Comparison of ENCODE assay signal across 1 cellular context in the genomic region with DNA sequence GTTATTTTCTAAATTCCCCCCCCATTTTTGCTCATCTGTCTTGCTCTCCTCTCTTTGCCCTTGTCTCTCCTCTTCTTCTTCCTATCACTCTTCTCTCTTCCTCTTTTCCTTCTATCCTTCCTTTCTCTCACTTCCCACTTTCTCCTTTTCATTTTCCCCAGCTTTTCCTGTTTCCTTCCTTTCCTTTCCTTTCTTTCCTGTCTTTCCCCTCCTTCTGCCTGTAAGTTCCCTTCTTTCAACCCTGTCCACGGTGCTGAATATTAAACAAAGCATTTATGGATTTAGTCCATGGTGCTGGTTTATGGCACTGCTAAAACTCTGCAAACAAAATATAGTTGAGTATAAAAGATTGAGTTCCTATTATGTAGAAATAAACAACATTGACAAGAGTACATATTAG.
TF ChIP-seq lines count a peak whose summit lies in the region.

No MANE protein-coding gene starts in this region.

TF ChIP-seq in GM12878, 131 proteins besides CTCF, POLR2A, EP300 and RAD21 (continued from another document):
- TF ChIP-seq, protein P1, sequence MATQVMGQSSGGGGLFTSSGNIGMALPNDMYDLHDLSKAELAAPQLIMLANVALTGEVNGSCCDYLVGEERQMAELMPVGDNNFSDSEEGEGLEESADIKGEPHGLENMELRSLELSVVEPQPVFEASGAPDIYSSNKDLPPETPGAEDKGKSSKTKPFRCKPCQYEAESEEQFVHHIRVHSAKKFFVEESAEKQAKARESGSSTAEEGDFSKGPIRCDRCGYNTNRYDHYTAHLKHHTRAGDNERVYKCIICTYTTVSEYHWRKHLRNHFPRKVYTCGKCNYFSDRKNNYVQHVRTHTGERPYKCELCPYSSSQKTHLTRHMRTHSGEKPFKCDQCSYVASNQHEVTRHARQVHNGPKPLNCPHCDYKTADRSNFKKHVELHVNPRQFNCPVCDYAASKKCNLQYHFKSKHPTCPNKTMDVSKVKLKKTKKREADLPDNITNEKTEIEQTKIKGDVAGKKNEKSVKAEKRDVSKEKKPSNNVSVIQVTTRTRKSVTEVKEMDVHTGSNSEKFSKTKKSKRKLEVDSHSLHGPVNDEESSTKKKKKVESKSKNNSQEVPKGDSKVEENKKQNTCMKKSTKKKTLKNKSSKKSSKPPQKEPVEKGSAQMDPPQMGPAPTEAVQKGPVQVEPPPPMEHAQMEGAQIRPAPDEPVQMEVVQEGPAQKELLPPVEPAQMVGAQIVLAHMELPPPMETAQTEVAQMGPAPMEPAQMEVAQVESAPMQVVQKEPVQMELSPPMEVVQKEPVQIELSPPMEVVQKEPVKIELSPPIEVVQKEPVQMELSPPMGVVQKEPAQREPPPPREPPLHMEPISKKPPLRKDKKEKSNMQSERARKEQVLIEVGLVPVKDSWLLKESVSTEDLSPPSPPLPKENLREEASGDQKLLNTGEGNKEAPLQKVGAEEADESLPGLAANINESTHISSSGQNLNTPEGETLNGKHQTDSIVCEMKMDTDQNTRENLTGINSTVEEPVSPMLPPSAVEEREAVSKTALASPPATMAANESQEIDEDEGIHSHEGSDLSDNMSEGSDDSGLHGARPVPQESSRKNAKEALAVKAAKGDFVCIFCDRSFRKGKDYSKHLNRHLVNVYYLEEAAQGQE (IDR thresholded peaks at IDR 0.05; ENCODE audit: low read depth, low read length) = peak; percentile 76
TF ChIP-seq in GM12878: peak in this region for 2.
